In genomic region chr7:98252655-98253054, GRCh38 we compare ENCODE assay signal across 1 cellular context.
TF ChIP-seq lines count a peak whose summit lies in the region.

No MANE protein-coding gene starts in this region.

TF ChIP-seq in K562, 482 proteins besides CTCF, POLR2A, EP300 and RAD21:
- peak; percentile 5; the same call in 1 of the 2 replicates for TF ChIP-seq MGA (IDR thresholded peaks at IDR 0.05)
- no peak for TF ChIP-seq DPF2 (IDR thresholded peaks at IDR 0.05)
- no peak for TF ChIP-seq CBFA2T3 (IDR thresholded peaks at IDR 0.05)
